In genomic region chr14:102437997-102438922, GRCh38 we compare ENCODE assay signal across 8 cellular contexts.
DNase-seq lines count a peak whose midpoint lies in the region; ATAC-seq and TF ChIP-seq lines count a peak whose summit lies in the region.

No MANE protein-coding gene starts in this region.

- H3K9me3 ChIP-seq in right cardiac atrium (ENCODE audit: control insufficient read depth, low read length) (no peaks in the 10 kb centered on the region), vagina (no peaks in the 10 kb centered on the region)

- H3K36me3 ChIP-seq in vagina: peaks cover 0 to 33% of the 10 kb centered on the region in 2 donors

- intact Hi-C loops in right cardiac atrium (cut with DNase I): loop anchor here in 3 of 4 donors (1.0 to 2.0 kb wide), 2 partner anchors 77 to 79 kb away; no protein-coding TSS in a partner anchor
- intact Hi-C loops in vagina (cut with DNase I): loop anchor here (2.0 kb wide), 1 partner anchor 79 kb away; no protein-coding TSS in a partner anchor

- 10% methylated on average over 31 of the region's 31 CpGs for WGBS in right cardiac atrium

- H3K4me3 ChIP-seq in right cardiac atrium (ENCODE audit: low read length) (no peak overlapping the region), vagina (peak overlapping the region; percentile 3 to 29)

- TF ChIP-seq POLR2A in vagina (IDR thresholded peaks at IDR 0.05): no peak

- no peaks in the 10 kb centered on the region for H3K4me1 ChIP-seq in right cardiac atrium (ENCODE audit: control insufficient read depth, insufficient read depth, low read length)
- H3K4me1 ChIP-seq in vagina: peaks cover 9% of the 10 kb centered on the region

- TF ChIP-seq CTCF in GM12872 (IDR thresholded peaks at IDR 0.05; ENCODE audit: insufficient read depth, low read depth, low read length) (peak; percentile 80), vagina (IDR thresholded peaks at IDR 0.05) (peak; percentile 60 to 90 (median 62))

- H3K4me1 Mint-ChIP-seq in T-helper 2 cell treated with Interferon-gamma antibody and Interleukin-4, amounts not matched to agents 5 μg/mL and 100 μg/mL, for 36 hours (ENCODE audit: low read depth): peaks cover 6% of the 10 kb centered on the region

- no peaks in the 10 kb centered on the region for H3K9me3 Mint-ChIP-seq in T-helper 2 cell treated with Interferon-gamma antibody and Interleukin-4, amounts not matched to agents 5 μg/mL and 100 μg/mL, for 36 hours

- H3K4me3 Mint-ChIP-seq in T-helper 2 cell treated with Interferon-gamma antibody and Interleukin-4, amounts not matched to agents 5 μg/mL and 100 μg/mL, for 36 hours: peak overlapping the region; percentile 46

- H3K27me3 ChIP-seq in right cardiac atrium (ENCODE audit: control insufficient read depth, insufficient read depth) (no peaks in the 10 kb centered on the region), vagina (no peaks in the 10 kb centered on the region)

- DNase-seq in NCI-H128 (lab: John Stamatoyannopoulos, UW; ENCODE audit: unreplicated experiment): peak; percentile 80
- peak; percentile 63 for DNase-seq in T-helper 2 cell treated with Interferon-gamma antibody and Interleukin-4, amounts not matched to agents 5 μg/mL and 100 μg/mL, for 36 hours (ENCODE audit: low spot score)
- peak in 55 of 58 donors; percentile 30 to 93 (median 79) for DNase-seq in anterior cingulate cortex (lab: John Stamatoyannopoulos, UW)
- peak; percentile 90 to 95 (median 95) for DNase-seq in right cardiac atrium
- peak; percentile 89 for DNase-seq in putamen (ENCODE audit: low spot score)
- DNase-seq in vagina (ENCODE audit: extremely low spot score in 2 of 2): no peak

- no peak overlapping the region for H3K27ac Mint-ChIP-seq in T-helper 2 cell treated with Interferon-gamma antibody and Interleukin-4, amounts not matched to agents 5 μg/mL and 100 μg/mL, for 36 hours

- H3K27me3 Mint-ChIP-seq in T-helper 2 cell treated with Interferon-gamma antibody and Interleukin-4, amounts not matched to agents 5 μg/mL and 100 μg/mL, for 36 hours (ENCODE audit: low read depth): no peaks in the 10 kb centered on the region

- H3K27ac ChIP-seq in right cardiac atrium (ENCODE audit: low read length) (no peak overlapping the region), vagina (no peak overlapping the region)

- peak; percentile 93 to 95 for ATAC-seq in right cardiac atrium
- no peak for ATAC-seq in GM21619 (IDR thresholded peaks at IDR 0.05; ENCODE audit: unreplicated experiment)

- H3K36me3 Mint-ChIP-seq in T-helper 2 cell treated with Interferon-gamma antibody and Interleukin-4, amounts not matched to agents 5 μg/mL and 100 μg/mL, for 36 hours (ENCODE audit: low read depth): peaks cover 4% of the 10 kb centered on the region

Comparison
In these comparisons a context has a peak if more than half of its experiments do, and no peak if none do; other contexts are left out.
1. DNase-seq: peak in NCI-H128 (single experiment), T-helper 2 cell treated with Interferon-gamma antibody and Interleukin-4, amounts not matched to agents 5 μg/mL and 100 μg/mL, for 36 hours (single experiment), anterior cingulate cortex (55 of 58), right cardiac atrium (3 of 3) and putamen (single experiment); none in vagina (0 of 2).